25 cellular contexts compared by ENCODE assay signal in the genomic region with DNA sequence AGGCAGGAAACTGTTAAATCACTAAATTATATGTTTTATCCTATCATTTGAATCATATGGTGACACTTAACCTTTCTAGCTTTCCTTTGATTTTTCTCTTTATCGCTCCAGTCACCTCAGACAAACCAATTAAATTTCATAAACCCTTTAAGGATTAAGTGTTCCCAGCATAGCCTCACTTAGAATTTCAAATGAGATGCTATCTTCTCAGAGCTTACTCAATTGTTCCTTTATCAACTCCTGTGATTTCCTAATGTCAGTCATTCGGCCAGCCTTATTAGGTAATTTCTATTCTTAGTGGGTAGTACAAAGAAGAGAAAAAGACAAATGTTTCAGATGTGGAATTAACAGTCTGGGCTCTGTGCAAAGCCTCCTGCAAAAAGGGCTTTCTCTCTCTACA.
"Had no signal": no experiment of that assay in that cellular context is flagged by ENCODE, and none has a peak within 500 bp of the region (broad histone marks: within the 10 kb centered on the region; RNA-seq: fewer than 3 reads in every experiment).

No MANE protein-coding gene starts in this region.

- H3K27me3 Mint-ChIP-seq: activated CD4-positive, alpha-beta memory T cell treated with anti-CD3 and anti-CD28 coated beads for 36 hours; activated naive CD8-positive, alpha-beta T cell treated with anti-CD3 and anti-CD28 coated beads, Interleukin-2, amount 10 ng/mL, durations not matched to agents 7 days and 5 days; stimulated activated memory B cell treated with anti-CD40 and anti-IgM and Interleukin-4, amounts not matched to agents 10 μg/mL and 1 μg/mL and 100 μg/mL, for 72 hours; type B pancreatic cell had no signal

- ATAC-seq: activated T-cell treated with anti-CD3 and anti-CD28 coated beads, Interleukin-2, amount 50 U/mL, for 72 hours; body of pancreas; gastroesophageal sphincter; left lobe of liver; lower lobe of right lung; naive thymus-derived CD4-positive, alpha-beta T cell; pancreas; right lobe of liver; stimulated activated memory B cell treated with anti-CD40 and anti-IgM and Interleukin-4, amounts not matched to agents 10 μg/mL and 1 μg/mL and 100 μg/mL, for 72 hours had no signal

- DNase-seq: activated CD4-positive, alpha-beta memory T cell treated with anti-CD3 and anti-CD28 coated beads for 36 hours; activated CD4-positive, alpha-beta T cell treated with anti-CD3 and anti-CD28 coated beads for 48 hours; activated effector memory CD4-positive, alpha-beta T cell treated with Interleukin-2 at 50 U/mL for 16 hours; activated naive CD4-positive, alpha-beta T cell treated with anti-CD3 and anti-CD28 coated beads for 36 hours; activated naive CD8-positive, alpha-beta T cell treated with anti-CD3 and anti-CD28 coated beads, Interleukin-2, amount 10 ng/mL, durations not matched to agents 7 days and 5 days; activated T-cell treated with anti-CD3 and anti-CD28 coated beads, Interleukin-2, amount 50 U/mL, for 72 hours; body of pancreas; cortex of kidney; lower lobe of right lung; naive thymus-derived CD4-positive, alpha-beta T cell; pancreas; psoas muscle; right lobe of liver; small intestine; stimulated activated CD4-positive, alpha-beta T cell treated with anti-CD3 and anti-CD28 coated beads, Interleukin-2, amount 100 ng/mL, for 24 hours; T1000; testis had no signal

- H3K9me3 ChIP-seq: pancreas, testis had no signal

- H3K4me3 Mint-ChIP-seq: activated CD4-positive, alpha-beta memory T cell treated with anti-CD3 and anti-CD28 coated beads for 36 hours; activated naive CD4-positive, alpha-beta T cell treated with anti-CD3 and anti-CD28 coated beads for 36 hours; activated naive CD8-positive, alpha-beta T cell treated with anti-CD3 and anti-CD28 coated beads, Interleukin-2, amount 10 ng/mL, durations not matched to agents 7 days and 5 days; activated T-cell treated with anti-CD3 and anti-CD28 coated beads, Interleukin-2, amount 50 U/mL, for 72 hours; naive thymus-derived CD4-positive, alpha-beta T cell; stimulated activated memory B cell treated with anti-CD40 and anti-IgM and Interleukin-4, amounts not matched to agents 10 μg/mL and 1 μg/mL and 100 μg/mL, for 72 hours; T-helper 1 cell treated with Interleukin-12 subunit alpha and Interleukin-12 subunit beta and Interleukin-4 antibody, amounts not matched to agents 30 μg/mL and 1 μg/mL, for 36 hours; type B pancreatic cell had no signal

- H3K27me3 ChIP-seq: body of pancreas, cardiac muscle cell, gastroesophageal sphincter, neutrophil, pancreas, right lobe of liver, testis had no signal

- H3K36me3 ChIP-seq: cardiac muscle cell, gastroesophageal sphincter, lower lobe of right lung, neutrophil, pancreas, right lobe of liver had no signal

- H3K4me3 ChIP-seq: body of pancreas, cardiac muscle cell, gastroesophageal sphincter, lower lobe of right lung, pancreas, psoas muscle, right lobe of liver, testis had no signal

- H3K36me3 Mint-ChIP-seq: activated CD4-positive, alpha-beta memory T cell treated with anti-CD3 and anti-CD28 coated beads for 36 hours; activated naive CD8-positive, alpha-beta T cell treated with anti-CD3 and anti-CD28 coated beads, Interleukin-2, amount 10 ng/mL, durations not matched to agents 7 days and 5 days; stimulated activated memory B cell treated with anti-CD40 and anti-IgM and Interleukin-4, amounts not matched to agents 10 μg/mL and 1 μg/mL and 100 μg/mL, for 72 hours; type B pancreatic cell had no signal

- H3K27ac ChIP-seq: body of pancreas, cardiac muscle cell, epithelial cell of prostate, gastroesophageal sphincter, lower lobe of right lung, neutrophil, pancreas, psoas muscle, right lobe of liver, testis had no signal

- H3K27ac Mint-ChIP-seq: activated CD4-positive, alpha-beta memory T cell treated with anti-CD3 and anti-CD28 coated beads for 36 hours; activated naive CD4-positive, alpha-beta T cell treated with anti-CD3 and anti-CD28 coated beads for 36 hours; activated naive CD8-positive, alpha-beta T cell treated with anti-CD3 and anti-CD28 coated beads, Interleukin-2, amount 10 ng/mL, durations not matched to agents 7 days and 5 days; activated T-cell treated with anti-CD3 and anti-CD28 coated beads, Interleukin-2, amount 50 U/mL, for 72 hours; naive thymus-derived CD4-positive, alpha-beta T cell; stimulated activated memory B cell treated with anti-CD40 and anti-IgM and Interleukin-4, amounts not matched to agents 10 μg/mL and 1 μg/mL and 100 μg/mL, for 72 hours; T-helper 1 cell treated with Interleukin-12 subunit alpha and Interleukin-12 subunit beta and Interleukin-4 antibody, amounts not matched to agents 30 μg/mL and 1 μg/mL, for 36 hours; type B pancreatic cell had no signal

- H3K4me1 Mint-ChIP-seq: activated naive CD8-positive, alpha-beta T cell treated with anti-CD3 and anti-CD28 coated beads, Interleukin-2, amount 10 ng/mL, durations not matched to agents 7 days and 5 days; naive thymus-derived CD4-positive, alpha-beta T cell; stimulated activated memory B cell treated with anti-CD40 and anti-IgM and Interleukin-4, amounts not matched to agents 10 μg/mL and 1 μg/mL and 100 μg/mL, for 72 hours had no signal

- H3K4me1 ChIP-seq: gastroesophageal sphincter, lower lobe of right lung, psoas muscle, right lobe of liver, testis had no signal

- FAIRE-seq: pancreas, small intestine had no signal
